ENCODE assay signal across 8 cellular contexts in genomic region chr15:63189955-63190691, GRCh38. TPM values are rescaled to one million over a fixed set of nuclear protein-coding genes. Genes with fewer than 3 reads are reported as not detected.
DNase-seq lines count a peak whose midpoint lies in the region; ATAC-seq and TF ChIP-seq lines count a peak whose summit lies in the region.

No MANE protein-coding gene starts in this region.

- DNase-seq in CD14-positive monocyte (ENCODE audit: low spot score) (no peak), KBM-7 (peak; percentile 81), left kidney (ENCODE audit: low read depth, low spot score) (peak; percentile 44), tibial artery (no peak), DMS53 (lab: John Stamatoyannopoulos, UW) (no peak), OCI-M2 (lab: John Stamatoyannopoulos, UW; ENCODE audit: unreplicated experiment) (no peak), DMS153 (lab: John Stamatoyannopoulos, UW) (no peak)
- DNase-seq in activated naive CD8-positive, alpha-beta T cell treated with anti-CD3 and anti-CD28 coated beads, Interleukin-2, amount 50 U/mL, for 24 hours: no peak

- no peaks in the 10 kb centered on the region for H3K9me3 ChIP-seq in tibial artery

- intact Hi-C loops in CD14-positive monocyte (cut with micrococcal nuclease): loop anchor here (2.0 to 10.0 kb wide), 7 partner anchors 33 to 315 kb away; partner anchors contain the start of genes LACTB (in 1 of the 2), RPS27L (in 1 of the 2), TPM1 (in 1 of the 2) and USP3 (in 1 of the 2)
- intact Hi-C loops in tibial artery (cut with DNase I; ENCODE audit: low total_unique reads): no loop called here

- H3K9me3 Mint-ChIP-seq in CD14-positive monocyte: peaks cover 0 to 2% (median 0%) of the 10 kb centered on the region in 7 donors
- H3K9me3 Mint-ChIP-seq in activated naive CD8-positive, alpha-beta T cell treated with anti-CD3 and anti-CD28 coated beads, Interleukin-2, amount 50 U/mL, for 24 hours: no peaks in the 10 kb centered on the region

- no peak for ATAC-seq in activated naive CD8-positive, alpha-beta T cell treated with anti-CD3 and anti-CD28 coated beads, Interleukin-2, amount 50 U/mL, for 24 hours

- peaks cover 7 to 8% of the 10 kb centered on the region in 2 donors for H3K36me3 Mint-ChIP-seq in CD14-positive monocyte
- H3K36me3 Mint-ChIP-seq in activated naive CD8-positive, alpha-beta T cell treated with anti-CD3 and anti-CD28 coated beads, Interleukin-2, amount 50 U/mL, for 24 hours (ENCODE audit: low read depth): peaks cover 33% of the 10 kb centered on the region

- H3K27me3 Mint-ChIP-seq in CD14-positive monocyte (ENCODE audit: low read depth in 3 of 3): peaks cover 0 to 3% (median 2%) of the 10 kb centered on the region in 3 donors
- no peaks in the 10 kb centered on the region for H3K27me3 Mint-ChIP-seq in activated naive CD8-positive, alpha-beta T cell treated with anti-CD3 and anti-CD28 coated beads, Interleukin-2, amount 50 U/mL, for 24 hours

- in situ Hi-C loops in KBM-7 (cut with MboI; ENCODE audit: low pct_unique_long_range_greater_than_20kb, low sequenced_read_pairs): no loop called here

- TF ChIP-seq CTCF in CD14-positive monocyte (IDR thresholded peaks at IDR 0.05) (no peak), tibial artery (IDR thresholded peaks at IDR 0.05) (no peak)

- no peaks in the 10 kb centered on the region for H3K27me3 ChIP-seq in tibial artery

- H3K4me1 ChIP-seq in tibial artery: peaks cover 0 to 39% (median 11%) of the 10 kb centered on the region in 4 donors

- H3K4me3 ChIP-seq in tibial artery: peak overlapping the region; percentile 81 to 97

- H3K4me3 Mint-ChIP-seq in CD14-positive monocyte: peak overlapping the region; percentile 96 to 100
- peak overlapping the region; percentile 96 for H3K4me3 Mint-ChIP-seq in activated naive CD8-positive, alpha-beta T cell treated with anti-CD3 and anti-CD28 coated beads, Interleukin-2, amount 50 U/mL, for 24 hours

- H3K27ac Mint-ChIP-seq in CD14-positive monocyte: peak overlapping the region; percentile 93 to 100 (median 96)
- H3K27ac Mint-ChIP-seq in activated naive CD8-positive, alpha-beta T cell treated with anti-CD3 and anti-CD28 coated beads, Interleukin-2, amount 50 U/mL, for 24 hours: peak overlapping the region; percentile 93

- H3K27ac ChIP-seq in tibial artery: peak overlapping the region; percentile 85 to 91

- peaks cover 56% of the 10 kb centered on the region for H3K4me1 Mint-ChIP-seq in CD14-positive monocyte
- peaks cover 56% of the 10 kb centered on the region for H3K4me1 Mint-ChIP-seq in activated naive CD8-positive, alpha-beta T cell treated with anti-CD3 and anti-CD28 coated beads, Interleukin-2, amount 50 U/mL, for 24 hours

- H3K36me3 ChIP-seq in tibial artery: no peaks in the 10 kb centered on the region

RNA-seq across cellular contexts. Expression of gene RAB8B, which starts 0.7 kb away (rescaled TPM):
- 10 to 100 TPM; 58.9 to 77.3 TPM for polyA plus RNA-seq in CD14-positive monocyte

RNA-seq across cellular contexts. Expression of gene RPS27L, which starts 32.8 kb away (rescaled TPM):
- 100 to 1,000 TPM; 178 to 196 TPM for polyA plus RNA-seq in CD14-positive monocyte

Comparison
In these comparisons a context has a peak if more than half of its experiments do, and no peak if none do; other contexts are left out.
1. DNase-seq: peak in KBM-7 (single experiment) and left kidney (single experiment); none in CD14-positive monocyte (single experiment), activated naive CD8-positive, alpha-beta T cell treated with anti-CD3 and anti-CD28 coated beads, Interleukin-2, amount 50 U/mL, for 24 hours (single experiment), tibial artery (0 of 2), DMS53 (single experiment), OCI-M2 (single experiment) and DMS153 (single experiment).